In genomic region chr1:235864965-235865525, GRCh38 we compare ENCODE assay signal across 10 cellular contexts.
DNase-seq lines count a peak whose midpoint lies in the region; ATAC-seq and TF ChIP-seq lines count a peak whose summit lies in the region.
"Had no signal": no experiment of that assay in that cellular context is flagged by ENCODE, and none has a peak within 500 bp of the region (broad histone marks: within the 10 kb centered on the region; RNA-seq: fewer than 3 reads in every experiment).

No MANE protein-coding gene starts in this region.

- no peaks in the 10 kb centered on the region for H4K20me1 ChIP-seq in SU-DHL-6 (ENCODE audit: low read depth, low read length)

- DNase-seq in DMS79 treated with DMSO at 0.1 percent for 48 hours (lab: John Stamatoyannopoulos, UW) (peak; percentile 16), DMS79 (lab: John Stamatoyannopoulos, UW) (no peak), foreskin fibroblast (peak in 1 of 2 donors; percentile 61), NCI-H510A (lab: John Stamatoyannopoulos, UW) (no peak), GM19238 (ENCODE audit: insufficient read length, low spot score) (no peak)
- no peak for DNase-seq in stimulated activated effector memory CD8-positive, alpha-beta T cell treated with anti-CD3 and anti-CD28 coated beads, Interleukin-12 subunit alpha, Interleukin-12 subunit beta, amount 100 ng/mL, for 72 hours (ENCODE audit: low spot score in 2 of 2)
- DNase-seq: NCI-H1694 treated with DMSO at 0.1 percent for 48 hours had no signal

- no peak overlapping the region for H3K9ac ChIP-seq in SU-DHL-6 (ENCODE audit: low read length)

- no peaks in the 10 kb centered on the region for H3K27me3 ChIP-seq in SU-DHL-6 (ENCODE audit: low read length)

- no peak for ATAC-seq in stimulated activated effector memory CD8-positive, alpha-beta T cell treated with anti-CD3 and anti-CD28 coated beads, Interleukin-12 subunit alpha, Interleukin-12 subunit beta, amount 100 ng/mL, for 72 hours
- ATAC-seq in GM18505 (IDR thresholded peaks at IDR 0.05; ENCODE audit: unreplicated experiment), result no peak

- H3K4me3 ChIP-seq in SU-DHL-6 (ENCODE audit: insufficient read depth, low read length, poor library complexity, severe bottlenecking) (no peak overlapping the region), foreskin fibroblast (ENCODE audit: low read depth in 1 of 2, low read length in 2 of 2) (peak overlapping the region; percentile 77 to 84)

- no peaks in the 10 kb centered on the region for H3K9me3 Mint-ChIP-seq in stimulated activated effector memory CD8-positive, alpha-beta T cell treated with anti-CD3 and anti-CD28 coated beads, Interleukin-12 subunit alpha, Interleukin-12 subunit beta, amount 100 ng/mL, for 72 hours

- H3K36me3 Mint-ChIP-seq in stimulated activated effector memory CD8-positive, alpha-beta T cell treated with anti-CD3 and anti-CD28 coated beads, Interleukin-12 subunit alpha, Interleukin-12 subunit beta, amount 100 ng/mL, for 72 hours, result peaks cover 39% of the 10 kb centered on the region

- no peak for TF ChIP-seq POLR2A in GM18505 (IDR thresholded peaks at IDR 0.05; ENCODE audit: borderline replicate concordance, extremely low read depth, insufficient read depth, insufficient read length)

- H3K9me3 ChIP-seq in SU-DHL-6 (ENCODE audit: insufficient read depth, low read length), result no peaks in the 10 kb centered on the region

- H3F3A ChIP-seq in SU-DHL-6 (ENCODE audit: insufficient read depth), result peaks cover 12% of the 10 kb centered on the region

- H3K4me1 Mint-ChIP-seq in stimulated activated effector memory CD8-positive, alpha-beta T cell treated with anti-CD3 and anti-CD28 coated beads, Interleukin-12 subunit alpha, Interleukin-12 subunit beta, amount 100 ng/mL, for 72 hours, result peaks cover 50% of the 10 kb centered on the region

- no peaks in the 10 kb centered on the region for H3K9me2 ChIP-seq in SU-DHL-6 (replicated peaks; ENCODE audit: insufficient read depth, low read length)

- no peak overlapping the region for H2AFZ ChIP-seq in SU-DHL-6 (ENCODE audit: low read depth, low read length, severe bottlenecking)

- peak overlapping the region; percentile 59 for H3K4me2 ChIP-seq in SU-DHL-6 (ENCODE audit: low read depth, low read length, poor library complexity, severe bottlenecking)

- peak overlapping the region; percentile 98 for H3K27ac Mint-ChIP-seq in stimulated activated effector memory CD8-positive, alpha-beta T cell treated with anti-CD3 and anti-CD28 coated beads, Interleukin-12 subunit alpha, Interleukin-12 subunit beta, amount 100 ng/mL, for 72 hours

- TF ChIP-seq CTCF in SU-DHL-6 (IDR thresholded peaks at IDR 0.05; ENCODE audit: insufficient read depth, low read length, poor library complexity, severe bottlenecking), result no peak
- TF ChIP-seq CTCF in foreskin fibroblast (IDR thresholded peaks at IDR 0.05; ENCODE audit: low read depth, low read length), result no peak

- H3K4me3 Mint-ChIP-seq in stimulated activated effector memory CD8-positive, alpha-beta T cell treated with anti-CD3 and anti-CD28 coated beads, Interleukin-12 subunit alpha, Interleukin-12 subunit beta, amount 100 ng/mL, for 72 hours, result peak overlapping the region; percentile 98

- no peaks in the 10 kb centered on the region for H3K36me3 ChIP-seq in SU-DHL-6 (ENCODE audit: low read length)

- no peaks in the 10 kb centered on the region for H3K79me2 ChIP-seq in SU-DHL-6 (ENCODE audit: insufficient read depth, low read length)

- no peak overlapping the region for H3K27ac ChIP-seq in SU-DHL-6 (ENCODE audit: low read depth, low read length)
- H3K27ac ChIP-seq: 22Rv1 had no signal
